In genomic region chr13:44719857-44720671, GRCh38 we compare ENCODE assay signal across 11 cellular contexts.
A peak's percentile ranks its signal among the peaks of the same experiment; 100 is the strongest.
DNase-seq lines count a peak whose midpoint lies in the region; ATAC-seq, FAIRE-seq and TF ChIP-seq lines count a peak whose summit lies in the region.
"Had no signal": no experiment of that assay in that cellular context is flagged by ENCODE, and none has a peak within 500 bp of the region (broad histone marks: within the 10 kb centered on the region; RNA-seq: fewer than 3 reads in every experiment).

No MANE protein-coding gene starts in this region.

- DNase-seq in AG04449 (ENCODE audit: low read depth, low spot score), result peak; percentile 93
- peak; percentile 76 for DNase-seq in LHCN-M2 (ENCODE audit: low read depth)
- peak; percentile 53 for DNase-seq in endothelial cell of umbilical vein (ENCODE audit: low read depth, low spot score)
- peak; percentile 36 for DNase-seq in mesenchymal stem cell
- DNase-seq in medulla oblongata (ENCODE audit: extremely low spot score), result no peak
- DNase-seq in NCI-H526 (lab: John Stamatoyannopoulos, UW), result no peak
- DNase-seq: activated CD4-positive, alpha-beta memory T cell treated with anti-CD3 and anti-CD28 coated beads, Interleukin-2, amount 10 ng/mL, durations not matched to agents 7 days and 5 days; activated naive CD8-positive, alpha-beta T cell treated with anti-CD3 and anti-CD28 coated beads for 36 hours; lower lobe of right lung had no signal

- dilution Hi-C loops in endothelial cell of umbilical vein (cut with MboI; ENCODE audit: extremely low pct_ligation_motif_present, low sequenced_read_pairs), result no loop called here

- no peaks in the 10 kb centered on the region for H3K79me2 ChIP-seq in endothelial cell of umbilical vein (ENCODE audit: control insufficient read depth, insufficient read depth, low read length)

- H3K79me1 ChIP-seq in mesenchymal stem cell (replicated peaks; ENCODE audit: low read length, poor library complexity, severe bottlenecking), result peaks cover 2% of the 10 kb centered on the region

- CTCF ChIA-PET in AG04449 (lab: Yijun Ruan, JAX), result interaction anchor here (0.9 to 1.1 kb wide), 3 partner anchors 9 to 235 kb away, joined by 3 read pairs; no protein-coding TSS in a partner anchor
- CTCF ChIA-PET in endothelial cell of umbilical vein (lab: Charles Lee), result interaction anchor here (0.7 to 1.4 kb wide), 5 partner anchors 11 to 213 kb away, joined by 3 read pairs; no protein-coding TSS in a partner anchor

- H3K4me2 ChIP-seq in endothelial cell of umbilical vein (ENCODE audit: insufficient read depth, low read length) (no peak overlapping the region), mesenchymal stem cell (ENCODE audit: low read length, poor library complexity, severe bottlenecking) (no peak overlapping the region)

- H3K9me3 ChIP-seq in endothelial cell of umbilical vein (replicated peaks; ENCODE audit: control insufficient read depth, insufficient read depth, low read length), result no peaks in the 10 kb centered on the region
- peaks cover 12% of the 10 kb centered on the region for H3K9me3 ChIP-seq in mesenchymal stem cell (ENCODE audit: control insufficient read depth, low read length)
- H3K9me3 ChIP-seq: lower lobe of right lung had no signal

- H2AFZ ChIP-seq in endothelial cell of umbilical vein (ENCODE audit: low read depth, low read length), result no peak overlapping the region
- H2AFZ ChIP-seq in mesenchymal stem cell (ENCODE audit: low read depth, low read length), result no peak overlapping the region

- no peak overlapping the region for H2BK15ac ChIP-seq in mesenchymal stem cell (ENCODE audit: low read depth, poor library complexity, severe bottlenecking)

- POLR2A ChIA-PET in AG04449 (lab: Yijun Ruan, JAX) (no interaction called here), endothelial cell of umbilical vein (lab: Charles Lee) (no interaction called here)

- H4K91ac ChIP-seq in mesenchymal stem cell (ENCODE audit: low read length), result no peak overlapping the region

- peak overlapping the region in 1 of 2 experiments; percentile 73 for H3K4ac ChIP-seq in mesenchymal stem cell (ENCODE audit: low read depth in 1 of 2, low read length in 2 of 2)

- no peak overlapping the region for H2BK120ac ChIP-seq in mesenchymal stem cell (ENCODE audit: low read depth, low read length)

- H2BK12ac ChIP-seq in mesenchymal stem cell (ENCODE audit: low read length in 2 of 2), result no peak overlapping the region

- H3K23ac ChIP-seq in mesenchymal stem cell (ENCODE audit: low read length in 2 of 2), result no peak overlapping the region

- peak overlapping the region; percentile 77 for H2BK5ac ChIP-seq in mesenchymal stem cell (ENCODE audit: low read depth, low read length, poor library complexity, severe bottlenecking)

- 83% methylated on average over 3 of the region's 3 CpGs for WGBS in mesenchymal stem cell

- no peak for ATAC-seq in GM18868 (IDR thresholded peaks at IDR 0.05; ENCODE audit: unreplicated experiment)
- no peak for ATAC-seq in HG03432 (IDR thresholded peaks at IDR 0.05; ENCODE audit: unreplicated experiment)
- ATAC-seq: lower lobe of right lung had no signal

- H3K4me1 ChIP-seq in endothelial cell of umbilical vein (ENCODE audit: control insufficient read depth, extremely low read depth, insufficient read depth, low read length), result peaks cover under 1% of the 10 kb centered on the region
- H3K4me1 ChIP-seq in mesenchymal stem cell (ENCODE audit: control insufficient read depth, insufficient read depth, low read depth, low read length), result peaks cover 12% of the 10 kb centered on the region
- H3K4me1 ChIP-seq: lower lobe of right lung had no signal

- FAIRE-seq in endothelial cell of umbilical vein (lab: Jason Lieb, UNC), result no peak

- no peaks in the 10 kb centered on the region for H4K20me1 ChIP-seq in endothelial cell of umbilical vein (replicated peaks; ENCODE audit: control insufficient read depth, extremely low read depth, insufficient read depth, low read length)

- H3K9ac ChIP-seq in endothelial cell of umbilical vein (replicated peaks; ENCODE audit: extremely low read depth, insufficient read depth, low read length) (no peak overlapping the region), mesenchymal stem cell (ENCODE audit: low read length) (peak overlapping the region; percentile 70)

- H3K4me3 ChIP-seq in AG04449 (ENCODE audit: low read depth, low read length) (no peak overlapping the region), endothelial cell of umbilical vein (replicated peaks in 1 of 3; ENCODE audit: insufficient read depth in 1 of 3, low read depth in 1 of 3, low read length in 3 of 3) (no peak overlapping the region), mesenchymal stem cell (ENCODE audit: insufficient read depth in 1 of 2, low read depth in 1 of 2, low read length in 2 of 2) (no peak overlapping the region)
- H3K4me3 ChIP-seq: lower lobe of right lung had no signal

- no peak overlapping the region for H2AK5ac ChIP-seq in mesenchymal stem cell (ENCODE audit: low read length, severe bottlenecking)

- H3K27ac ChIP-seq in endothelial cell of umbilical vein (ENCODE audit: insufficient read depth, low read depth, low read length), result no peak overlapping the region
- peak overlapping the region; percentile 97 for H3K27ac ChIP-seq in mesenchymal stem cell (ENCODE audit: low read length, poor library complexity, severe bottlenecking)
- H3K27ac ChIP-seq: lower lobe of right lung had no signal

- no peaks in the 10 kb centered on the region for H3K9me1 ChIP-seq in endothelial cell of umbilical vein (replicated peaks; ENCODE audit: control insufficient read depth, extremely low read depth, insufficient read depth, low read length)

- H3K36me3 ChIP-seq in endothelial cell of umbilical vein (ENCODE audit: control insufficient read depth in 2 of 2, extremely low read depth in 1 of 2, insufficient read depth in 2 of 2, low read length in 2 of 2), result no peaks in the 10 kb centered on the region
- H3K36me3 ChIP-seq in mesenchymal stem cell (ENCODE audit: control insufficient read depth in 1 of 2, insufficient read depth in 2 of 2, low read depth in 1 of 2, low read length in 2 of 2), result no peaks in the 10 kb centered on the region
- H3K36me3 ChIP-seq: lower lobe of right lung had no signal

- H3K14ac ChIP-seq in mesenchymal stem cell (ENCODE audit: low read length in 2 of 2), result no peak overlapping the region

- no TSS peak for BruUV-seq in endothelial cell of umbilical vein (replicated peaks; lab: Mats Ljungman, UMichigan)

- no peaks in the 10 kb centered on the region for H3K27me3 ChIP-seq in endothelial cell of umbilical vein (ENCODE audit: control insufficient read depth in 2 of 2, insufficient read depth in 2 of 2, low read length in 2 of 2)
- no peaks in the 10 kb centered on the region for H3K27me3 ChIP-seq in mesenchymal stem cell (ENCODE audit: control insufficient read depth in 1 of 2, insufficient read depth in 1 of 2, low read length in 2 of 2)

- H4K8ac ChIP-seq in mesenchymal stem cell (ENCODE audit: low read length), result no peak overlapping the region

- no peak for TF ChIP-seq CTCF in AG04449 (IDR thresholded peaks at IDR 0.05; ENCODE audit: insufficient read depth, low read length, missing control alignments)
- TF ChIP-seq CTCF in endothelial cell of umbilical vein (IDR thresholded peaks at IDR 0.05; ENCODE audit: extremely low read depth in 1 of 2, insufficient read depth in 1 of 2, low read depth in 1 of 2, low read length in 2 of 2), result no peak

- intact Hi-C loops in endothelial cell of umbilical vein (cut with micrococcal nuclease), result no loop called here

- no peak for TF ChIP-seq POLR2A in endothelial cell of umbilical vein (IDR thresholded peaks at IDR 0.05; ENCODE audit: low read depth, low read length)

- peak overlapping the region in 1 of 2 experiments; percentile 38 for H3K18ac ChIP-seq in mesenchymal stem cell (ENCODE audit: low read depth in 1 of 2, low read length in 2 of 2)

TF ChIP-seq in endothelial cell of umbilical vein, 7 proteins besides CTCF, POLR2A, EP300 and RAD21:
- no peak for TF ChIP-seq EZH2 (IDR thresholded peaks at IDR 0.05; ENCODE audit: borderline replicate concordance, low read depth, low read length, severe bottlenecking)
- TF ChIP-seq JUN (IDR thresholded peaks at IDR 0.05; ENCODE audit: borderline replicate concordance, insufficient read depth, insufficient read length, low read depth), result peak; percentile 3

Comparison
In these comparisons a context has a peak if more than half of its experiments do, and no peak if none do; other contexts are left out.
1. DNase-seq: peak in AG04449 (single experiment), LHCN-M2 (single experiment), endothelial cell of umbilical vein (single experiment) and mesenchymal stem cell (single experiment); none in medulla oblongata (single experiment) and NCI-H526 (0 of 2).